Comparison of ENCODE assay signal across 8 cellular contexts in the genomic region with DNA sequence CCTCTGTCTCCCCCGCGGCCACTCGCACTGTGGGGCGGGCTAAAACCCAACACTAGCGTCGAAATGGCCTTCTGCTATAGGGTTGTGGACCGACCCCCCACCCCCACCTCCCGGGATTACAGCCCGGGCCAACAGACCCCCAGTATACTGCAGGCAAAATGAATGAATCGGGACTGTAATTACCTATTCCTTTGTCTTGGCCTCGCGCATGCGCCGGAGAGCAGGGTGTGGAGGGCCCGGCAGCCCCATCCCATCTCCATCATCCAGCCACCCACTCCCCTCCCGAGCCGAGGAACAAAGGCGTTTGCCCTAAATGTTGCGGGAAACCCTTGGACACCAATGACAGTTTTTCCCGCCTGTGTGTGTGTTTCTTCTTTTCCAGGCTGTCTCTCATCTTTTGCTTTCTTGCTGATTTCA. TPM values are rescaled to one million over a fixed set of nuclear protein-coding genes. Genes with fewer than 3 reads are reported as not detected.
DNase-seq lines count a peak whose midpoint lies in the region; ATAC-seq and TF ChIP-seq lines count a peak whose summit lies in the region.

No MANE protein-coding gene starts in this region.

- DNase-seq in activated T-cell treated with anti-CD3 and anti-CD28 coated beads, Interleukin-2, amount 50 U/mL, for 24 hours: no peak
- DNase-seq in activated T-cell treated with anti-CD3 and anti-CD28 coated beads for 4 hours (no peak), head of caudate nucleus (peak; percentile 36 to 89 (median 74)), sciatic nerve (ENCODE audit: low spot score) (peak; percentile 65), 8988T (no peak)

- no peaks in the 10 kb centered on the region for H3K9me3 Mint-ChIP-seq in activated T-cell treated with anti-CD3 and anti-CD28 coated beads, Interleukin-2, amount 50 U/mL, for 24 hours

- peak overlapping the region; percentile 38 for H3K4me3 Mint-ChIP-seq in activated T-cell treated with anti-CD3 and anti-CD28 coated beads, Interleukin-2, amount 50 U/mL, for 24 hours

- intact Hi-C loops in head of caudate nucleus (cut with DNase I): loop anchor here (5.0 kb wide), 2 partner anchors 898 to 1088 kb away; no protein-coding TSS in a partner anchor
- intact Hi-C loops in sciatic nerve (cut with DNase I): loop anchor here (10.0 kb wide), 1 partner anchor 1096 kb away; no protein-coding TSS in a partner anchor

- H3K36me3 Mint-ChIP-seq in activated T-cell treated with anti-CD3 and anti-CD28 coated beads, Interleukin-2, amount 50 U/mL, for 24 hours (ENCODE audit: low read depth): no peaks in the 10 kb centered on the region

- peaks cover 66% of the 10 kb centered on the region for H3K27me3 Mint-ChIP-seq in activated T-cell treated with anti-CD3 and anti-CD28 coated beads, Interleukin-2, amount 50 U/mL, for 24 hours

- H3K27ac Mint-ChIP-seq in activated T-cell treated with anti-CD3 and anti-CD28 coated beads, Interleukin-2, amount 50 U/mL, for 24 hours: no peak overlapping the region

- H3K4me1 Mint-ChIP-seq in activated T-cell treated with anti-CD3 and anti-CD28 coated beads, Interleukin-2, amount 50 U/mL, for 24 hours (ENCODE audit: low read depth): peaks cover 17% of the 10 kb centered on the region

- ATAC-seq in HG03066 (IDR thresholded peaks at IDR 0.05; ENCODE audit: low read depth, unreplicated experiment) (peak; percentile 11), SK-N-SH treated with all-trans-retinoic acid at 6 μM for 48 hours (peak; percentile 23), sciatic nerve (no peak), GM21786 (IDR thresholded peaks at IDR 0.05; ENCODE audit: unreplicated experiment) (no peak)

TF ChIP-seq in SK-N-SH treated with all-trans-retinoic acid at 6 μM for 48 hours, 23 proteins besides CTCF, POLR2A, EP300 and RAD21:
- TF ChIP-seq ZFP3 (CRISPR knock-in tag; IDR thresholded peaks at IDR 0.05): no peak
- TF ChIP-seq, protein P1, sequence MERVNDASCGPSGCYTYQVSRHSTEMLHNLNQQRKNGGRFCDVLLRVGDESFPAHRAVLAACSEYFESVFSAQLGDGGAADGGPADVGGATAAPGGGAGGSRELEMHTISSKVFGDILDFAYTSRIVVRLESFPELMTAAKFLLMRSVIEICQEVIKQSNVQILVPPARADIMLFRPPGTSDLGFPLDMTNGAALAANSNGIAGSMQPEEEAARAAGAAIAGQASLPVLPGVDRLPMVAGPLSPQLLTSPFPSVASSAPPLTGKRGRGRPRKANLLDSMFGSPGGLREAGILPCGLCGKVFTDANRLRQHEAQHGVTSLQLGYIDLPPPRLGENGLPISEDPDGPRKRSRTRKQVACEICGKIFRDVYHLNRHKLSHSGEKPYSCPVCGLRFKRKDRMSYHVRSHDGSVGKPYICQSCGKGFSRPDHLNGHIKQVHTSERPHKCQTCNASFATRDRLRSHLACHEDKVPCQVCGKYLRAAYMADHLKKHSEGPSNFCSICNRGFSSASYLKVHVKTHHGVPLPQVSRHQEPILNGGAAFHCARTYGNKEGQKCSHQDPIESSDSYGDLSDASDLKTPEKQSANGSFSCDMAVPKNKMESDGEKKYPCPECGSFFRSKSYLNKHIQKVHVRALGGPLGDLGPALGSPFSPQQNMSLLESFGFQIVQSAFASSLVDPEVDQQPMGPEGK (CRISPR knock-in tag; IDR thresholded peaks at IDR 0.05; ENCODE audit: borderline replicate concordance): no peak
- no peak for TF ChIP-seq ZNF8 (CRISPR knock-in tag; IDR thresholded peaks at IDR 0.05)
- TF ChIP-seq PPARA (CRISPR knock-in tag; IDR thresholded peaks at IDR 0.05; ENCODE audit: borderline replicate concordance): no peak
TF ChIP-seq in SK-N-SH treated with all-trans-retinoic acid at 6 μM for 48 hours: peak in this region for 0.

RNA-seq across cellular contexts. Expression of gene BASP1, which starts 1.6 kb away (rescaled TPM):
- total RNA-seq in sciatic nerve: 26.8 TPM

Comparison
In these comparisons a context has a peak if more than half of its experiments do, and no peak if none do; other contexts are left out.
1. DNase-seq: peak in head of caudate nucleus (42 of 42) and sciatic nerve (single experiment); none in activated T-cell treated with anti-CD3 and anti-CD28 coated beads, Interleukin-2, amount 50 U/mL, for 24 hours (single experiment), activated T-cell treated with anti-CD3 and anti-CD28 coated beads for 4 hours (single experiment) and 8988T (single experiment).
2. ATAC-seq: peak in HG03066 (single experiment) and SK-N-SH treated with all-trans-retinoic acid at 6 μM for 48 hours (single experiment); none in sciatic nerve (single experiment) and GM21786 (single experiment).